ENCODE assay signal across 16 cellular contexts in genomic region chr14:29220077-29220476, GRCh38.
DNase-seq lines count a peak whose midpoint lies in the region; ATAC-seq and TF ChIP-seq lines count a peak whose summit lies in the region.
"Had no signal": no experiment of that assay in that cellular context is flagged by ENCODE, and none has a peak within 500 bp of the region (broad histone marks: within the 10 kb centered on the region; RNA-seq: fewer than 3 reads in every experiment).

No MANE protein-coding gene starts in this region.

- H3K27me3 Mint-ChIP-seq in effector memory CD8-positive, alpha-beta T cell: no peaks in the 10 kb centered on the region
- H3K27me3 Mint-ChIP-seq: activated CD4-positive, alpha-beta T cell treated with anti-CD3 and anti-CD28 coated beads, Interleukin-2, amount 10 ng/mL, durations not matched to agents 7 days and 5 days had no signal

- POLR2A ChIA-PET in HEK293T (lab: Yijun Ruan, JAX): no interaction called here

- H3K4me1 Mint-ChIP-seq in effector memory CD8-positive, alpha-beta T cell (ENCODE audit: low read depth in 2 of 2): no peaks in the 10 kb centered on the region
- H3K4me1 Mint-ChIP-seq: activated CD4-positive, alpha-beta T cell treated with anti-CD3 and anti-CD28 coated beads, Interleukin-2, amount 10 ng/mL, durations not matched to agents 7 days and 5 days had no signal

- CTCF ChIA-PET in HEK293T (lab: Yijun Ruan, JAX): no interaction called here

- no peak for ATAC-seq in effector memory CD8-positive, alpha-beta T cell (replicated peaks)
- no peak for ATAC-seq in GM19467 (IDR thresholded peaks at IDR 0.05; ENCODE audit: unreplicated experiment)
- ATAC-seq: CD8-positive, alpha-beta T cell; foreskin keratinocyte had no signal

- H3K4me3 Mint-ChIP-seq in effector memory CD8-positive, alpha-beta T cell: no peak overlapping the region
- H3K4me3 Mint-ChIP-seq: activated CD4-positive, alpha-beta T cell treated with anti-CD3 and anti-CD28 coated beads, Interleukin-2, amount 10 ng/mL, durations not matched to agents 7 days and 5 days; CD8-positive, alpha-beta T cell had no signal

- DNase-seq in HEK293T (ENCODE audit: extremely low spot score) (no peak), NCI-H1694 treated with DMSO at 0.1 percent for 48 hours (lab: John Stamatoyannopoulos, UW) (peak; percentile 99), NCI-H524 (lab: John Stamatoyannopoulos, UW) (peak; percentile 96 to 100), left kidney (ENCODE audit: low read depth, low spot score) (peak; percentile 66), DMS79 treated with DMSO at 0.1 percent for 48 hours (lab: John Stamatoyannopoulos, UW) (no peak)
- DNase-seq in effector memory CD8-positive, alpha-beta T cell: no peak
- DNase-seq: activated CD4-positive, alpha-beta T cell treated with anti-CD3 and anti-CD28 coated beads, Interleukin-2, amount 10 ng/mL, durations not matched to agents 7 days and 5 days; activated CD8-positive, alpha-beta memory T cell treated with anti-CD3 and anti-CD28 coated beads, Interleukin-2, amount 50 U/mL, for 48 hours; activated effector memory CD4-positive, alpha-beta T cell treated with anti-CD3 and anti-CD28 coated beads, Interleukin-2, amount 50 U/mL, for 16 hours; CD8-positive, alpha-beta T cell; foreskin keratinocyte; mammary epithelial cell; NCI-H1048; ovary; stimulated activated naive CD4-positive, alpha-beta T cell had no signal

- H3K27ac Mint-ChIP-seq in effector memory CD8-positive, alpha-beta T cell: no peak overlapping the region
- H3K27ac Mint-ChIP-seq: activated CD4-positive, alpha-beta T cell treated with anti-CD3 and anti-CD28 coated beads, Interleukin-2, amount 10 ng/mL, durations not matched to agents 7 days and 5 days; CD8-positive, alpha-beta T cell had no signal

- no peaks in the 10 kb centered on the region for H3K36me3 Mint-ChIP-seq in effector memory CD8-positive, alpha-beta T cell (ENCODE audit: insufficient read depth)
- H3K36me3 Mint-ChIP-seq: CD8-positive, alpha-beta T cell had no signal

- peaks cover 5 to 6% of the 10 kb centered on the region in 2 donors for H3K9me3 Mint-ChIP-seq in effector memory CD8-positive, alpha-beta T cell
- H3K9me3 Mint-ChIP-seq: activated CD4-positive, alpha-beta T cell treated with anti-CD3 and anti-CD28 coated beads, Interleukin-2, amount 10 ng/mL, durations not matched to agents 7 days and 5 days had no signal

TF ChIP-seq in HEK293T, 16 proteins besides CTCF, POLR2A, EP300 and RAD21:
- TF ChIP-seq PKNOX1 (IDR thresholded peaks at IDR 0.05) (peak; percentile 73), LEF1 (IDR thresholded peaks at IDR 0.05; ENCODE audit: borderline replicate concordance) (no peak)
TF ChIP-seq in HEK293T: peak in this region for 1.

Comparison
In these comparisons a context has a peak if more than half of its experiments do, and no peak if none do; other contexts are left out.
1. DNase-seq: peak in NCI-H1694 treated with DMSO at 0.1 percent for 48 hours (single experiment), NCI-H524 (2 of 2) and left kidney (single experiment); none in HEK293T (single experiment), effector memory CD8-positive, alpha-beta T cell (0 of 3) and DMS79 treated with DMSO at 0.1 percent for 48 hours (single experiment).